3 cellular contexts compared by ENCODE assay signal in the genomic region with DNA sequence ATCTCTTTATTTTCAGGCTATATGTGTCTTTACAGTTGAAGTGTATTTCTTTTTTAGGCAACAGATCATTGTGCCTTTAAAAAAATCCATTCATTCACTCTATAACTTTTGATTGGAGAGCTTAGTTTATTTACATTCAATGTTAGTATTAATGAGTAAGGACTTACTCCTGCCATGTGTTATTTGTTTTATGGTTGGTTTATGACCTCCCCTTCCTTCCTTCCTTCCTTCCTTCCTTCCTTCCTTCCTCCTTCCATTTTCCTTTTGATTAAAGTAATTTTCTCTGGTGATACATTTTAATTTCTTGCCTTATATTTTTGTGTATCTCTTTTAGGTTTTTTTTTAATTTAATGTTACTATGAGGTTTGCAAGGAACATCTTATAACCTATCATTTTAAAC.
"Had no signal": no experiment of that assay in that cellular context is flagged by ENCODE, and none has a peak within 500 bp of the region (broad histone marks: within the 10 kb centered on the region; RNA-seq: fewer than 3 reads in every experiment).

No MANE protein-coding gene starts in this region.

- DNase-seq: GDM1, GF-D8 had no signal

- H3K4me3 ChIP-seq: GM12878 had no signal
